16 cellular contexts compared by ENCODE assay signal in genomic region chr3:106957021-106957420, GRCh38.
DNase-seq lines count a peak whose midpoint lies in the region; ATAC-seq and TF ChIP-seq lines count a peak whose summit lies in the region.
"Had no signal": no experiment of that assay in that cellular context is flagged by ENCODE, and none has a peak within 500 bp of the region (broad histone marks: within the 10 kb centered on the region; RNA-seq: fewer than 3 reads in every experiment).

No MANE protein-coding gene starts in this region.

- H3K9me2 ChIP-seq in PC-9 (ENCODE audit: insufficient read depth), result no peaks in the 10 kb centered on the region

- H3F3A ChIP-seq in PC-9 (ENCODE audit: insufficient read depth, low read depth), result no peaks in the 10 kb centered on the region

- H3K36me3 ChIP-seq in PC-9 (ENCODE audit: low read depth), result no peaks in the 10 kb centered on the region
- H3K36me3 ChIP-seq: BE2C, SJCRH30 had no signal

- no peak for ATAC-seq in GM18498 (IDR thresholded peaks at IDR 0.05; ENCODE audit: unreplicated experiment)

- no TSS peak for BruUV-seq in PC-9 (replicated peaks; lab: Mats Ljungman, UMichigan)

- H3K9me3 ChIP-seq in PC-9 (ENCODE audit: insufficient read depth, low read depth), result peaks cover 14% of the 10 kb centered on the region; the same call in 1 of the 2 replicates
- H3K9me3 ChIP-seq: BE2C, SJCRH30 had no signal

- intact Hi-C loops in PC-9 (cut with micrococcal nuclease; ENCODE audit: unreplicated experiment), result no loop called here

- peak overlapping the region; percentile 44; the same call in 1 of the 2 replicates for H2AFZ ChIP-seq in PC-9

- no peaks in the 10 kb centered on the region for H3K27me3 ChIP-seq in PC-9 (ENCODE audit: insufficient read depth, low read depth)
- H3K27me3 ChIP-seq: BE2C, SJCRH30 had no signal

- DNase-seq in EH (ENCODE audit: low read depth), result peak; percentile 80
- no peak for DNase-seq in PC-9
- peak; percentile 36 for DNase-seq in dedifferentiated amniotic fluid mesenchymal stem cell (ENCODE audit: extremely low spot score)
- DNase-seq in non-pigmented ciliary epithelial cell (ENCODE audit: low read depth), result peak; percentile 27
- no peak for DNase-seq in effector CD4-positive, alpha-beta T cell
- DNase-seq in GM03348 (ENCODE audit: low spot score), result no peak
- DNase-seq in SHP77 (lab: John Stamatoyannopoulos, UW), result no peak
- DNase-seq: BE2C; CD4-positive, alpha-beta memory T cell; DND-41; Kasumi-1; NCI-H1417; NCI-H2029; NCI-H2171 treated with DMSO at 0.1 percent for 48 hours; SJCRH30 had no signal

- no peak for TF ChIP-seq CTCF in PC-9 (conservative IDR thresholded peaks at IDR 0.05)

- H3K4me1 ChIP-seq in PC-9 (replicated peaks; ENCODE audit: insufficient read depth), result no peaks in the 10 kb centered on the region
- H3K4me1 ChIP-seq: BE2C, SJCRH30 had no signal

- H3K4me3 ChIP-seq in PC-9, result no peak overlapping the region
- H3K4me3 ChIP-seq: SJCRH30 had no signal

- no peaks in the 10 kb centered on the region for H3K79me2 ChIP-seq in PC-9 (ENCODE audit: low read depth)

- no peak overlapping the region for H3K4me2 ChIP-seq in PC-9

- POLR2A ChIA-PET in PC-9 (lab: Charles Lee; ENCODE audit: unreplicated experiment), result no interaction called here

- no peak overlapping the region for H3K27ac ChIP-seq in PC-9
- H3K27ac ChIP-seq: SJCRH30 had no signal

- no peaks in the 10 kb centered on the region for H4K20me1 ChIP-seq in PC-9 (ENCODE audit: insufficient read depth)

- CTCF ChIA-PET in PC-9 (lab: Charles Lee), result no interaction called here

Comparison
In these comparisons a context has a peak if more than half of its experiments do, and no peak if none do; other contexts are left out.
1. DNase-seq: peak in EH (single experiment), dedifferentiated amniotic fluid mesenchymal stem cell (single experiment) and non-pigmented ciliary epithelial cell (single experiment); none in PC-9 (0 of 2), effector CD4-positive, alpha-beta T cell (single experiment), GM03348 (single experiment) and SHP77 (0 of 2).